In the genomic region with DNA sequence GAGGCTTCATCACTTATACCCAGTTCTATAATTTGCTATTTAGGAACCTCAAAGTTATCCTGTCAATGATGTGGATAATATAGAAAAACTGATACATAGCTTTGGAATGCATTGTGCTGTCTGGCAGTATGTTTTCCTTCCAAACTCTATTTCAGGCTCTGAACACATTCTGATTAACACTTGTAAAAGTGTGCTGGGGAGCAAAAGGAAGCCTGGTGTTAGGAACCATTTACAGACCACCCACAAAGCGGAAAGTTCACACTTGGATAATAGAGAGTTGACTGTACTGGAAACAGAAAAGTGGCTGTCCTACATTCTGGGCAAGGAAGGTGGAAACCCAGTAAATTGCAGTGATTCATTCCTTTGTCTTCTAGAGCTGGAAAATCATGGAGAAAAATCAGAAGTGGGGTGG, we compare ENCODE assay signal across 13 cellular contexts.
DNase-seq lines count a peak whose midpoint lies in the region; TF ChIP-seq lines count a peak whose summit lies in the region.
"Had no signal": no experiment of that assay in that cellular context is flagged by ENCODE, and none has a peak within 500 bp of the region (broad histone marks: within the 10 kb centered on the region; RNA-seq: fewer than 3 reads in every experiment).

No MANE protein-coding gene starts in this region.

- H3K4me2 ChIP-seq in PC-9: peak overlapping the region; percentile 13; the same call in 1 of the 2 replicates
- no peak overlapping the region for H3K4me2 ChIP-seq in Karpas-422 (ENCODE audit: low read depth, low read length, poor library complexity, severe bottlenecking)

- no peak overlapping the region for H3K4me3 ChIP-seq in PC-9
- no peak overlapping the region for H3K4me3 ChIP-seq in Karpas-422 (ENCODE audit: low read length)

- POLR2A ChIA-PET in PC-9 (lab: Charles Lee; ENCODE audit: unreplicated experiment): no interaction called here

- H3K4me1 ChIP-seq in PC-9 (replicated peaks; ENCODE audit: insufficient read depth) (peaks cover 20% of the 10 kb centered on the region), Karpas-422 (ENCODE audit: low read length) (no peaks in the 10 kb centered on the region)

- TF ChIP-seq CTCF in PC-9 (conservative IDR thresholded peaks at IDR 0.05) (no peak), mesothelial cell of epicardium (IDR thresholded peaks at IDR 0.05; ENCODE audit: unreplicated experiment) (no peak)

- no peak overlapping the region for H2AFZ ChIP-seq in PC-9
- no peak overlapping the region for H2AFZ ChIP-seq in Karpas-422 (ENCODE audit: low read length)

- CTCF ChIA-PET in PC-9 (lab: Charles Lee): no interaction called here

- H3K36me3 ChIP-seq in PC-9 (ENCODE audit: low read depth) (no peaks in the 10 kb centered on the region), Karpas-422 (ENCODE audit: insufficient read depth, low read length) (no peaks in the 10 kb centered on the region)

- DNase-seq in A172 (ENCODE audit: low spot score) (peak; percentile 69), PC-9 (peak; percentile 4 to 76), epithelial cell of prostate (ENCODE audit: low read depth, low spot score) (no peak), mesothelial cell of epicardium (ENCODE audit: low spot score in 2 of 2, unreplicated experiment in 2 of 2) (no peak), Karpas-422 (no peak), NCI-H748 treated with DMSO at 0.1 percent for 48 hours (lab: John Stamatoyannopoulos, UW) (no peak), NCI-H128 (lab: John Stamatoyannopoulos, UW; ENCODE audit: unreplicated experiment) (no peak)
- no peak for DNase-seq in activated T-cell treated with anti-CD3 and anti-CD28 coated beads, Interleukin-2, amount 50 U/mL, for 24 hours
- DNase-seq: activated T-cell treated with anti-CD3 and anti-CD28 coated beads for 4 hours; NCI-H2029 treated with DMSO at 0.1 percent for 48 hours; stimulated activated CD4-positive, alpha-beta T cell treated with anti-CD3 and anti-CD28 coated beads, Interleukin-15, amount 100 ng/mL, for 24 hours had no signal

- peaks cover 67% of the 10 kb centered on the region for H3K4me1 Mint-ChIP-seq in mesothelial cell of epicardium
- H3K4me1 Mint-ChIP-seq in activated T-cell treated with anti-CD3 and anti-CD28 coated beads, Interleukin-2, amount 50 U/mL, for 24 hours (ENCODE audit: low read depth): peaks cover 8% of the 10 kb centered on the region

- no peaks in the 10 kb centered on the region for H3K36me3 Mint-ChIP-seq in mesothelial cell of epicardium
- peaks cover 88% of the 10 kb centered on the region for H3K36me3 Mint-ChIP-seq in activated T-cell treated with anti-CD3 and anti-CD28 coated beads, Interleukin-2, amount 50 U/mL, for 24 hours (ENCODE audit: low read depth)

- intact Hi-C loops in PC-9 (cut with micrococcal nuclease; ENCODE audit: unreplicated experiment): no loop called here

- no peaks in the 10 kb centered on the region for H3K27me3 Mint-ChIP-seq in mesothelial cell of epicardium (ENCODE audit: low read depth)
- H3K27me3 Mint-ChIP-seq in activated T-cell treated with anti-CD3 and anti-CD28 coated beads, Interleukin-2, amount 50 U/mL, for 24 hours: no peaks in the 10 kb centered on the region
- H3K27me3 Mint-ChIP-seq: dendritic cell treated with granulocyte-macrophage colony-stimulating factor and Interleukin-4, amounts not matched to agents 40 ng/mL and 50 ng/mL, for 4 days had no signal

- H3K27me3 ChIP-seq in PC-9 (ENCODE audit: insufficient read depth, low read depth): no peaks in the 10 kb centered on the region
- H3K27me3 ChIP-seq in Karpas-422 (ENCODE audit: low read length): no peaks in the 10 kb centered on the region

- H3K9me3 Mint-ChIP-seq in mesothelial cell of epicardium: no peaks in the 10 kb centered on the region
- H3K9me3 Mint-ChIP-seq in activated T-cell treated with anti-CD3 and anti-CD28 coated beads, Interleukin-2, amount 50 U/mL, for 24 hours: no peaks in the 10 kb centered on the region
- H3K9me3 Mint-ChIP-seq: dendritic cell treated with granulocyte-macrophage colony-stimulating factor and Interleukin-4, amounts not matched to agents 40 ng/mL and 50 ng/mL, for 4 days had no signal

- peaks cover 14% of the 10 kb centered on the region for H3F3A ChIP-seq in PC-9 (ENCODE audit: insufficient read depth, low read depth)

- H3K79me2 ChIP-seq in PC-9 (ENCODE audit: low read depth) (no peaks in the 10 kb centered on the region), Karpas-422 (ENCODE audit: low read length) (no peaks in the 10 kb centered on the region)

- peak overlapping the region; percentile 67 for H3K27ac Mint-ChIP-seq in mesothelial cell of epicardium
- no peak overlapping the region for H3K27ac Mint-ChIP-seq in activated T-cell treated with anti-CD3 and anti-CD28 coated beads, Interleukin-2, amount 50 U/mL, for 24 hours
- H3K27ac Mint-ChIP-seq: dendritic cell treated with granulocyte-macrophage colony-stimulating factor and Interleukin-4, amounts not matched to agents 40 ng/mL and 50 ng/mL, for 4 days had no signal

- BruUV-seq in PC-9 (replicated peaks; lab: Mats Ljungman, UMichigan): no TSS peak

- H3K4me3 Mint-ChIP-seq in mesothelial cell of epicardium: no peak overlapping the region
- no peak overlapping the region for H3K4me3 Mint-ChIP-seq in activated T-cell treated with anti-CD3 and anti-CD28 coated beads, Interleukin-2, amount 50 U/mL, for 24 hours
- H3K4me3 Mint-ChIP-seq: dendritic cell treated with granulocyte-macrophage colony-stimulating factor and Interleukin-4, amounts not matched to agents 40 ng/mL and 50 ng/mL, for 4 days had no signal

- H3K9ac ChIP-seq in Karpas-422 (ENCODE audit: low read length): no peak overlapping the region

- H3K27ac ChIP-seq in PC-9 (peak overlapping the region; percentile 47), epithelial cell of prostate (peak overlapping the region; percentile 42), Karpas-422 (ENCODE audit: low read length) (no peak overlapping the region)
- H3K27ac ChIP-seq: HL-60 had no signal

- no peaks in the 10 kb centered on the region for H4K20me1 ChIP-seq in PC-9 (ENCODE audit: insufficient read depth)
- no peaks in the 10 kb centered on the region for H4K20me1 ChIP-seq in Karpas-422 (ENCODE audit: insufficient read depth, low read depth, low read length)

- H3K9me2 ChIP-seq in PC-9 (ENCODE audit: insufficient read depth): no peaks in the 10 kb centered on the region
- H3K9me2 ChIP-seq in Karpas-422 (replicated peaks; ENCODE audit: insufficient read depth, low read length): no peaks in the 10 kb centered on the region

- H3K9me3 ChIP-seq in PC-9 (ENCODE audit: insufficient read depth, low read depth): no peaks in the 10 kb centered on the region
- no peaks in the 10 kb centered on the region for H3K9me3 ChIP-seq in Karpas-422 (ENCODE audit: low read length)

Comparison
In these comparisons a context has a peak if more than half of its experiments do, and no peak if none do; other contexts are left out.
1. DNase-seq: peak in A172 (single experiment) and PC-9 (2 of 2); none in epithelial cell of prostate (single experiment), mesothelial cell of epicardium (0 of 2), Karpas-422 (single experiment), NCI-H748 treated with DMSO at 0.1 percent for 48 hours (single experiment), activated T-cell treated with anti-CD3 and anti-CD28 coated beads, Interleukin-2, amount 50 U/mL, for 24 hours (single experiment) and NCI-H128 (single experiment).